12 cellular contexts compared by ENCODE assay signal in genomic region chrX:30309139-30309571, GRCh38. TPM values are rescaled to one million over a fixed set of nuclear protein-coding genes. Genes with fewer than 3 reads are reported as not detected.
DNase-seq lines count a peak whose midpoint lies in the region; ATAC-seq and TF ChIP-seq lines count a peak whose summit lies in the region.
"Had no signal": no experiment of that assay in that cellular context is flagged by ENCODE, and none has a peak within 500 bp of the region (broad histone marks: within the 10 kb centered on the region; RNA-seq: fewer than 3 reads in every experiment).

Gene NR0B1 (minus strand): TSS chrX:30309390. CDS start chrX:30309363, 27 bp downstream.

- H3K27ac ChIP-seq in aorta (ENCODE audit: low read depth in 1 of 2, low read length in 2 of 2), result no peak within 1 kb of the TSS

- H3K4me3 ChIP-seq in astrocyte of the cerebellum (ENCODE audit: low read depth, low read length), result peak within 1 kb of the TSS; percentile 25
- peak within 1 kb of the TSS in 1 of 2 donors; percentile 11 for H3K4me3 ChIP-seq in aorta (ENCODE audit: low read length in 2 of 2)

- in situ Hi-C loops in astrocyte of the cerebellum (cut with HindIII; ENCODE audit: low sequenced_read_pairs), result no loop called here

- 1 to 22% methylated on average over 46 of the region's 46 CpGs for WGBS in aorta, 2 donors

- H3K4me1 ChIP-seq in aorta (ENCODE audit: control insufficient read depth in 1 of 2, insufficient read depth in 2 of 2, low read length in 2 of 2), result no peaks in the 10 kb centered on the region

- intact Hi-C loops in Right ventricle myocardium superior (cut with DNase I), result no loop called here
- intact Hi-C loops in left cardiac atrium (cut with DNase I), result no loop called here
- intact Hi-C loops in aorta (cut with DNase I), result no loop called here

- no peaks in the 10 kb centered on the region for H3K9me3 ChIP-seq in aorta (ENCODE audit: control insufficient read depth, low read length)

- no peaks in the 10 kb centered on the region for H3K36me3 ChIP-seq in aorta (ENCODE audit: control insufficient read depth in 1 of 2, insufficient read depth in 2 of 2, low read length in 1 of 2)

- ATAC-seq in Right ventricle myocardium superior (ENCODE audit: poor library complexity), result peak; percentile 75
- ATAC-seq in left cardiac atrium, result no peak
- peak; percentile 61 for ATAC-seq in aorta (ENCODE audit: low FRiP score)
- ATAC-seq: activated naive CD8-positive, alpha-beta T cell treated with anti-CD3 and anti-CD28 coated beads, Interleukin-2, amount 50 U/mL, for 24 hours; left lobe of liver had no signal

- peak; percentile 39 for DNase-seq in Right ventricle myocardium superior
- no peak for DNase-seq in left cardiac atrium
- DNase-seq in astrocyte of the cerebellum (ENCODE audit: low read depth), result no peak
- peak; percentile 26 for DNase-seq in iPS-NIHi7 (ENCODE audit: extremely low spot score)
- peak; percentile 35 to 70 for DNase-seq in aorta
- no peak for DNase-seq in UCSD-AML1 (lab: John Stamatoyannopoulos, UW; ENCODE audit: unreplicated experiment)
- DNase-seq in KG1 (lab: John Stamatoyannopoulos, UW), result no peak
- no peak for DNase-seq in central memory CD4-positive, alpha-beta T cell
- DNase-seq: activated naive CD8-positive, alpha-beta T cell treated with anti-CD3 and anti-CD28 coated beads, Interleukin-2, amount 50 U/mL, for 24 hours; CD4-positive, CD25-positive, alpha-beta regulatory T cell; NCI-H2029 treated with DMSO at 0.1 percent for 48 hours had no signal

- H3K27me3 ChIP-seq in aorta (ENCODE audit: control insufficient read depth in 1 of 2, insufficient read depth in 2 of 2, low read length in 1 of 2), result no peaks in the 10 kb centered on the region

- TF ChIP-seq CTCF in astrocyte of the cerebellum (IDR thresholded peaks at IDR 0.05; ENCODE audit: low read depth, low read length, missing control alignments), result no peak

RNA-seq across cellular contexts. Expression of gene NR0B1, which starts in this region (rescaled TPM):
- total RNA-seq in Right ventricle myocardium superior (not detected), left cardiac atrium (not detected), aorta (not detected)
- polyA plus RNA-seq in aorta, result under 1 TPM in 1 of 2 donors, not detected in 1; 0.20 TPM
- total RNA-seq: CD4-positive, CD25-positive, alpha-beta regulatory T cell; left lobe of liver had no signal
- polyA plus RNA-seq: CD4-positive, CD25-positive, alpha-beta regulatory T cell had no signal

Comparison
In these comparisons a context has a peak if more than half of its experiments do, and no peak if none do; other contexts are left out.
1. Peak in DNase-seq and ATAC-seq in Right ventricle myocardium superior; RNA of the gene not detected or under 1 TPM.
2. Peak in DNase-seq and ATAC-seq in aorta; RNA of the gene not detected or under 1 TPM.